In genomic region chr9:128159784-128160602, GRCh38 we compare ENCODE assay signal across 8 cellular contexts. TPM values are rescaled to one million over a fixed set of nuclear protein-coding genes. Genes with fewer than 3 reads are reported as not detected.
DNase-seq lines count a peak whose midpoint lies in the region; ATAC-seq and TF ChIP-seq lines count a peak whose summit lies in the region.

A gene with protein sequence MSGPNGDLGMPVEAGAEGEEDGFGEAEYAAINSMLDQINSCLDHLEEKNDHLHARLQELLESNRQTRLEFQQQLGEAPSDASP (plus strand): TSS chr9:128160265. CDS start chr9:128160408, 143 bp downstream.

- H3K9ac ChIP-seq in OCI-LY3 (ENCODE audit: low read length) = peak within 1 kb of the TSS; percentile 85

- TF ChIP-seq CTCF in OCI-LY3 (IDR thresholded peaks at IDR 0.05; ENCODE audit: low read depth, low read length) (no peak), endothelial cell (IDR thresholded peaks at IDR 0.05; ENCODE audit: unreplicated experiment) (no peak)

- peaks cover 14% of the 10 kb centered on the region for H3K36me3 Mint-ChIP-seq in endothelial cell (ENCODE audit: low read depth, unreplicated experiment)

- H2AFZ ChIP-seq in OCI-LY3 (ENCODE audit: low read depth, low read length) = peak within 1 kb of the TSS; percentile 83

- peaks cover 4% of the 10 kb centered on the region for H3K4me1 Mint-ChIP-seq in endothelial cell (ENCODE audit: unreplicated experiment)

- H3K27me3 ChIP-seq in OCI-LY3 (ENCODE audit: low read depth, low read length) = no peaks in the 10 kb centered on the region

- peaks cover 12% of the 10 kb centered on the region for H3K4me1 ChIP-seq in OCI-LY3 (ENCODE audit: low read length)

- H3K27ac Mint-ChIP-seq in endothelial cell (ENCODE audit: unreplicated experiment) = peak within 1 kb of the TSS; percentile 52

- H3K4me3 Mint-ChIP-seq in endothelial cell (ENCODE audit: unreplicated experiment) = peak within 1 kb of the TSS; percentile 83

- H3K4me2 ChIP-seq in OCI-LY3 (ENCODE audit: low read length) = peak within 1 kb of the TSS; percentile 79

- no peaks in the 10 kb centered on the region for H3K9me3 Mint-ChIP-seq in endothelial cell (ENCODE audit: unreplicated experiment)

- no peaks in the 10 kb centered on the region for H3K9me3 ChIP-seq in OCI-LY3 (ENCODE audit: insufficient read depth, low read length)

- H3K36me3 ChIP-seq in OCI-LY3 (replicated peaks; ENCODE audit: low read depth, low read length) = peaks cover 16% of the 10 kb centered on the region

- H3K27ac ChIP-seq in OCI-LY3 (ENCODE audit: low read length) = peak within 1 kb of the TSS; percentile 62

- DNase-seq in COLO668 (lab: John Stamatoyannopoulos, UW; ENCODE audit: unreplicated experiment) (peak; percentile 96), HuH-7.5 (ENCODE audit: low spot score) (peak; percentile 98), endothelial cell (ENCODE audit: low spot score) (peak; percentile 98), midbrain (lab: John Stamatoyannopoulos, UW) (peak; percentile 92)
- peak; percentile 97 for DNase-seq in activated CD8-positive, alpha-beta memory T cell treated with anti-CD3 and anti-CD28 coated beads, Interleukin-2, amount 50 U/mL, for 48 hours
- peak; percentile 89 to 90 for DNase-seq in stimulated activated CD8-positive, alpha-beta memory T cell treated with anti-CD3 and anti-CD28 coated beads, Interleukin-15, amount 100 ng/mL, for 48 hours (ENCODE audit: low read depth in 2 of 2)

- ATAC-seq in GM21390 (IDR thresholded peaks at IDR 0.05; ENCODE audit: unreplicated experiment) = peak; percentile 81

- peaks cover 8% of the 10 kb centered on the region for H3K79me2 ChIP-seq in OCI-LY3 (ENCODE audit: low read length)

- peaks cover 6% of the 10 kb centered on the region for H3K27me3 Mint-ChIP-seq in endothelial cell (ENCODE audit: unreplicated experiment)

- no peaks in the 10 kb centered on the region for H4K20me1 ChIP-seq in OCI-LY3 (ENCODE audit: insufficient read depth, low read length)

- H3K4me3 ChIP-seq in OCI-LY3 (ENCODE audit: low read length) = peak within 1 kb of the TSS; percentile 89

RNA-seq across cellular contexts. Expression of the gene that starts here (rescaled TPM):
- 62.1 TPM for total RNA-seq in endothelial cell (ENCODE audit: unreplicated experiment)

Comparison
In these comparisons a context has a peak if more than half of its experiments do, and no peak if none do; other contexts are left out.
1. Peak in every context shown above with its lines: DNase-seq, ATAC-seq, H3K4me3 ChIP-seq and H3K27ac ChIP-seq.